ENCODE assay signal across 8 cellular contexts in genomic region chr9:85941966-85942912, GRCh38. TPM values are rescaled to one million over a fixed set of nuclear protein-coding genes. Genes with fewer than 3 reads are reported as not detected.
DNase-seq lines count a peak whose midpoint lies in the region; ATAC-seq, FAIRE-seq and TF ChIP-seq lines count a peak whose summit lies in the region.

No MANE protein-coding gene starts in this region.

- no peak for DNase-seq in activated CD4-positive, alpha-beta T cell treated with anti-CD3 and anti-CD28 coated beads, Interleukin-2, amount 10 ng/mL, durations not matched to agents 7 days and 5 days
- no peak for DNase-seq in activated CD4-positive, alpha-beta T cell treated with anti-CD3 and anti-CD28 coated beads, Interleukin-2, amount 50 U/mL, for 1 hour
- DNase-seq in activated naive CD8-positive, alpha-beta T cell treated with anti-CD3 and anti-CD28 coated beads for 36 hours = no peak
- DNase-seq in keratinocyte (ENCODE audit: low read depth, low spot score) (no peak), thyroid gland (no peak), NCI-H82 treated with DMSO at 0.1 percent for 48 hours (lab: John Stamatoyannopoulos, UW; ENCODE audit: unreplicated experiment) (no peak), NOMO-1 treated with DMSO at 0.1 percent for 48 hours (lab: John Stamatoyannopoulos, UW; ENCODE audit: unreplicated experiment) (no peak)

- FAIRE-seq in keratinocyte (lab: Jason Lieb, UNC) = no peak

- no peaks in the 10 kb centered on the region for H3K27me3 Mint-ChIP-seq in activated CD4-positive, alpha-beta T cell treated with anti-CD3 and anti-CD28 coated beads, Interleukin-2, amount 10 ng/mL, durations not matched to agents 7 days and 5 days
- no peaks in the 10 kb centered on the region for H3K27me3 Mint-ChIP-seq in activated naive CD8-positive, alpha-beta T cell treated with anti-CD3 and anti-CD28 coated beads for 36 hours

- H3K27ac Mint-ChIP-seq in activated CD4-positive, alpha-beta T cell treated with anti-CD3 and anti-CD28 coated beads, Interleukin-2, amount 10 ng/mL, durations not matched to agents 7 days and 5 days = peak overlapping the region; percentile 76
- peak overlapping the region; percentile 80 for H3K27ac Mint-ChIP-seq in activated naive CD8-positive, alpha-beta T cell treated with anti-CD3 and anti-CD28 coated beads for 36 hours

- H3K9me3 ChIP-seq in keratinocyte (ENCODE audit: control insufficient read depth, low read depth, low read length) (no peaks in the 10 kb centered on the region), thyroid gland (no peaks in the 10 kb centered on the region)

- CTCF ChIA-PET in activated CD4-positive, alpha-beta T cell treated with anti-CD3 and anti-CD28 coated beads, Interleukin-2, amount 10 ng/mL, durations not matched to agents 7 days and 5 days (lab: Charles Lee) = interaction anchor here (1.3 kb wide), 1 partner anchor 16 kb away, joined by 4 read pairs; no protein-coding TSS in a partner anchor

- H4K20me1 ChIP-seq in keratinocyte (ENCODE audit: control insufficient read depth, extremely low read depth, insufficient read depth, low read length) = peaks cover 2% of the 10 kb centered on the region

- POLR2A ChIA-PET in activated CD4-positive, alpha-beta T cell treated with anti-CD3 and anti-CD28 coated beads, Interleukin-2, amount 10 ng/mL, durations not matched to agents 7 days and 5 days (lab: Charles Lee) = no interaction called here

- H3K4me2 ChIP-seq in keratinocyte (ENCODE audit: control insufficient read depth, extremely low read depth, insufficient read depth, low read depth, low read length) = peak overlapping the region; percentile 97

- peaks cover 61% of the 10 kb centered on the region for H3K79me2 ChIP-seq in keratinocyte (ENCODE audit: control insufficient read depth, insufficient read depth, low read length)

- H3K4me1 Mint-ChIP-seq in activated CD4-positive, alpha-beta T cell treated with anti-CD3 and anti-CD28 coated beads, Interleukin-2, amount 10 ng/mL, durations not matched to agents 7 days and 5 days = peaks cover 23% of the 10 kb centered on the region
- peaks cover 29% of the 10 kb centered on the region for H3K4me1 Mint-ChIP-seq in activated naive CD8-positive, alpha-beta T cell treated with anti-CD3 and anti-CD28 coated beads for 36 hours

- no peak for TF ChIP-seq CTCF in keratinocyte (optimal IDR thresholded peaks at IDR 0.05 in 1 of 3, IDR thresholded peaks at IDR 0.05 in 1 of 3, conservative IDR thresholded peaks at IDR 0.05 in 1 of 3; ENCODE audit: extremely low read depth in 1 of 3, insufficient read depth in 2 of 3, low read length in 3 of 3)
- no peak for TF ChIP-seq CTCF in thyroid gland (IDR thresholded peaks at IDR 0.05)

- no peak for ATAC-seq in HG02759 (IDR thresholded peaks at IDR 0.05; ENCODE audit: unreplicated experiment)

- peaks cover 11% of the 10 kb centered on the region for H3K36me3 Mint-ChIP-seq in activated CD4-positive, alpha-beta T cell treated with anti-CD3 and anti-CD28 coated beads, Interleukin-2, amount 10 ng/mL, durations not matched to agents 7 days and 5 days (ENCODE audit: low read depth)
- H3K36me3 Mint-ChIP-seq in activated naive CD8-positive, alpha-beta T cell treated with anti-CD3 and anti-CD28 coated beads for 36 hours = peaks cover 21% of the 10 kb centered on the region

- H3K4me3 ChIP-seq in keratinocyte (ENCODE audit: control insufficient read depth in 2 of 3, extremely low read depth in 1 of 3, insufficient read depth in 2 of 3, low read depth in 1 of 3, low read length in 3 of 3) = peak overlapping the region; percentile 93 to 99 (median 99)
- H3K4me3 ChIP-seq in thyroid gland (replicated peaks in 1 of 3) = peak overlapping the region; percentile 29 to 88 (median 78)

- H2AFZ ChIP-seq in keratinocyte (ENCODE audit: control insufficient read depth, low read length) = peak overlapping the region; percentile 88

- H3K9me3 Mint-ChIP-seq in activated CD4-positive, alpha-beta T cell treated with anti-CD3 and anti-CD28 coated beads, Interleukin-2, amount 10 ng/mL, durations not matched to agents 7 days and 5 days = no peaks in the 10 kb centered on the region
- H3K9me3 Mint-ChIP-seq in activated naive CD8-positive, alpha-beta T cell treated with anti-CD3 and anti-CD28 coated beads for 36 hours = no peaks in the 10 kb centered on the region

- no peaks in the 10 kb centered on the region for H3K9me1 ChIP-seq in keratinocyte (ENCODE audit: control insufficient read depth, extremely low read depth, insufficient read depth, low read length)

- dilution Hi-C loops in keratinocyte (cut with MboI; ENCODE audit: extremely low pct_ligation_motif_present, low sequenced_read_pairs) = no loop called here

- H3K36me3 ChIP-seq in keratinocyte (ENCODE audit: control insufficient read depth in 2 of 2, extremely low read depth in 1 of 2, insufficient read depth in 2 of 2, low read length in 2 of 2) (peaks cover 7 to 22% of the 10 kb centered on the region in 2 experiments), thyroid gland (peaks cover 0 to 8% of the 10 kb centered on the region in 2 donors)

- 46 to 50% methylated on average over 8 of the region's 8 CpGs for WGBS in thyroid gland, 2 donors

- intact Hi-C loops in thyroid gland (cut with DNase I) = loop anchor here (10.0 kb wide), 2 partner anchors 197 to 343 kb away; partner anchors contain the start of genes AGTPBP1 and ISCA1

- H3K4me1 ChIP-seq in keratinocyte (ENCODE audit: control insufficient read depth, extremely low read depth, insufficient read depth, low read length) (peaks cover 6% of the 10 kb centered on the region), thyroid gland (peaks cover 15 to 17% of the 10 kb centered on the region in 2 donors)

- H3K27me3 ChIP-seq in keratinocyte (ENCODE audit: control insufficient read depth, extremely low read depth, insufficient read depth, low read length) (no peaks in the 10 kb centered on the region), thyroid gland (no peaks in the 10 kb centered on the region)

- no peak for TF ChIP-seq POLR2A in thyroid gland (IDR thresholded peaks at IDR 0.05)

- no peak overlapping the region for H3K4me3 Mint-ChIP-seq in activated CD4-positive, alpha-beta T cell treated with anti-CD3 and anti-CD28 coated beads, Interleukin-2, amount 10 ng/mL, durations not matched to agents 7 days and 5 days
- H3K4me3 Mint-ChIP-seq in activated naive CD8-positive, alpha-beta T cell treated with anti-CD3 and anti-CD28 coated beads for 36 hours = no peak overlapping the region

- H3K9ac ChIP-seq in keratinocyte (ENCODE audit: control insufficient read depth, extremely low read depth, insufficient read depth, low read length) = peak overlapping the region; percentile 92

- peak overlapping the region; percentile 82 for H3K27ac ChIP-seq in keratinocyte (ENCODE audit: control insufficient read depth, insufficient read depth, low read length)
- H3K27ac ChIP-seq in thyroid gland = peak overlapping the region in 2 of 3 donors; percentile 89 to 91

RNA-seq across cellular contexts. Expression of gene NAA35, which starts 1.3 kb away (rescaled TPM):
- 10 to 100 TPM; 20.9 to 22.4 TPM for total RNA-seq in activated CD4-positive, alpha-beta T cell treated with anti-CD3 and anti-CD28 coated beads, Interleukin-2, amount 10 ng/mL, durations not matched to agents 7 days and 5 days
- 10 to 100 TPM; 33.2 to 33.9 TPM for total RNA-seq in activated naive CD8-positive, alpha-beta T cell treated with anti-CD3 and anti-CD28 coated beads for 36 hours
- 24.0 to 33.8 TPM (median 25.1 TPM) in 3 replicates for polyA plus RNA-seq in keratinocyte
- 22.4 TPM for polyA plus RNA-seq in keratinocyte (2011; ENCODE audit: low read depth)
- polyA plus RNA-seq in keratinocyte (2011; cell fraction: cytosol; rRNA removed) = 16.0 and 28.5 TPM in 2 replicates
- 32.6 and 40.1 TPM in 2 replicates for polyA plus RNA-seq in keratinocyte (2011; cell fraction: nucleus; rRNA removed)
- polyA plus RNA-seq in keratinocyte (2012; ENCODE audit: low replicate concordance) = 18.1 and 19.9 TPM in 2 replicates
- polyA minus RNA-seq in keratinocyte = 6.8 to 21.6 TPM (median 12.2 TPM) in 3 replicates
- polyA minus RNA-seq in keratinocyte (2011; cell fraction: cytosol; rRNA and poly(A)+ RNA removed) = 9.0 TPM
- polyA minus RNA-seq in keratinocyte (2011; cell fraction: nucleus; rRNA and poly(A)+ RNA removed) = 13.4 and 25.1 TPM in 2 replicates
- 10 to 100 TPM; 23.2 to 31.1 (median 26.2) TPM for total RNA-seq in thyroid gland
